Comparison of ENCODE assay signal across 11 cellular contexts in genomic region chr7:30796105-30796869, GRCh38. TPM values are rescaled to one million over a fixed set of nuclear protein-coding genes. Genes with fewer than 3 reads are reported as not detected.
DNase-seq lines count a peak whose midpoint lies in the region; ATAC-seq and FAIRE-seq lines count a peak whose summit lies in the region.
"Had no signal": no experiment of that assay in that cellular context is flagged by ENCODE, and none has a peak within 500 bp of the region (broad histone marks: within the 10 kb centered on the region; RNA-seq: fewer than 3 reads in every experiment).

No MANE protein-coding gene starts in this region.

- ATAC-seq in GM18519 (IDR thresholded peaks at IDR 0.05; ENCODE audit: low FRiP score, unreplicated experiment), result no peak
- ATAC-seq in natural killer cell treated with Interleukin-12 subunit alpha and Interleukin-12 subunit beta and Interleukin-15 and Interleukin-18, amount 100 ng/mL, for 72 hours, result no peak

- peak overlapping the region in 1 of 2 donors; percentile 60 for H3K27ac Mint-ChIP-seq in natural killer cell treated with Interleukin-12 subunit alpha and Interleukin-12 subunit beta and Interleukin-15 and Interleukin-18, amount 100 ng/mL, for 72 hours
- H3K27ac Mint-ChIP-seq: GM23338 had no signal

- DNase-seq in GM19239 (ENCODE audit: insufficient read length, low spot score), result peak; percentile 24
- peak; percentile 31 for DNase-seq in astrocyte of the hippocampus (ENCODE audit: low read depth, low spot score)
- no peak for DNase-seq in NCI-H2107 treated with DMSO at 0.1 percent for 48 hours (lab: John Stamatoyannopoulos, UW; ENCODE audit: unreplicated experiment)
- DNase-seq in effector CD8-positive, alpha-beta T cell (lab: John Stamatoyannopoulos, UW), result no peak
- no peak for DNase-seq in natural killer cell treated with Interleukin-12 subunit alpha and Interleukin-12 subunit beta and Interleukin-15 and Interleukin-18, amount 100 ng/mL, for 72 hours (ENCODE audit: low spot score)
- DNase-seq: NK-92 treated with Interleukin-12 subunit alpha and Interleukin-12 subunit beta, amount 100 ng/mL, for 24 hours; ovary had no signal

- H3K36me3 ChIP-seq in BLaER1, result peaks cover 3% of the 10 kb centered on the region
- peaks cover 4% of the 10 kb centered on the region for H3K36me3 ChIP-seq in muscle layer of colon (ENCODE audit: insufficient read depth, low read length)
- H3K36me3 ChIP-seq: ovary had no signal

- H4K20me1 ChIP-seq in BLaER1, result peaks cover 14% of the 10 kb centered on the region

- no peaks in the 10 kb centered on the region for H3K9me3 Mint-ChIP-seq in natural killer cell treated with Interleukin-12 subunit alpha and Interleukin-12 subunit beta and Interleukin-15 and Interleukin-18, amount 100 ng/mL, for 72 hours
- H3K9me3 Mint-ChIP-seq: GM23338 had no signal

- no peak overlapping the region for H3K9ac ChIP-seq in BLaER1
- no peak overlapping the region for H3K9ac ChIP-seq in muscle layer of colon (ENCODE audit: low read length)

- FAIRE-seq in GM19239 (lab: Jason Lieb, UNC), result peak; percentile 84

- H3K4me1 Mint-ChIP-seq in natural killer cell treated with Interleukin-12 subunit alpha and Interleukin-12 subunit beta and Interleukin-15 and Interleukin-18, amount 100 ng/mL, for 72 hours (ENCODE audit: low read depth in 2 of 2), result peaks cover 0 to 5% of the 10 kb centered on the region in 2 donors

- H3K4me2 ChIP-seq in BLaER1, result peak overlapping the region; percentile 63
- H3K4me2 ChIP-seq: GM23338 had no signal

- H3K27me3 Mint-ChIP-seq in natural killer cell treated with Interleukin-12 subunit alpha and Interleukin-12 subunit beta and Interleukin-15 and Interleukin-18, amount 100 ng/mL, for 72 hours, result no peaks in the 10 kb centered on the region

- no peak overlapping the region for H3K4me3 Mint-ChIP-seq in natural killer cell treated with Interleukin-12 subunit alpha and Interleukin-12 subunit beta and Interleukin-15 and Interleukin-18, amount 100 ng/mL, for 72 hours
- H3K4me3 Mint-ChIP-seq: GM23338 had no signal

- H3K4me1 ChIP-seq in BLaER1 (peaks cover 70% of the 10 kb centered on the region), muscle layer of colon (ENCODE audit: insufficient read depth, low read length) (peaks cover 59% of the 10 kb centered on the region)

- H3K9me3 ChIP-seq in BLaER1, result no peaks in the 10 kb centered on the region
- H3K9me3 ChIP-seq in muscle layer of colon (ENCODE audit: low read length), result no peaks in the 10 kb centered on the region
- H3K9me3 ChIP-seq: ovary had no signal

- H3K4me3 ChIP-seq in BLaER1 (no peak overlapping the region), muscle layer of colon (ENCODE audit: low read depth in 1 of 2, low read length in 2 of 2) (no peak overlapping the region)
- H3K4me3 ChIP-seq: GM23338, ovary had no signal

- H3K27ac ChIP-seq in BLaER1 (no peak overlapping the region), muscle layer of colon (ENCODE audit: low read depth, low read length) (peak overlapping the region; percentile 59)

- H3K36me3 Mint-ChIP-seq in natural killer cell treated with Interleukin-12 subunit alpha and Interleukin-12 subunit beta and Interleukin-15 and Interleukin-18, amount 100 ng/mL, for 72 hours, result no peaks in the 10 kb centered on the region

- H3K27me3 ChIP-seq in BLaER1 (no peaks in the 10 kb centered on the region), muscle layer of colon (ENCODE audit: control insufficient read depth in 1 of 2, insufficient read depth in 2 of 2, low read length in 2 of 2) (no peaks in the 10 kb centered on the region)
- H3K27me3 ChIP-seq: ovary had no signal

RNA-seq across cellular contexts. Expression of gene MINDY4, which starts 25.1 kb away (rescaled TPM):
- total RNA-seq in natural killer cell treated with Interleukin-12 subunit alpha and Interleukin-12 subunit beta and Interleukin-15 and Interleukin-18, amount 100 ng/mL, for 72 hours, result 1 to 10 TPM in 1 of 2 donors, under 1 TPM in 1; 0.93 to 2.5 TPM

RNA-seq across cellular contexts. Expression of gene INMT, which starts 44.4 kb away (rescaled TPM):
- total RNA-seq in natural killer cell treated with Interleukin-12 subunit alpha and Interleukin-12 subunit beta and Interleukin-15 and Interleukin-18, amount 100 ng/mL, for 72 hours, result under 1 TPM in 1 of 2 donors, not detected in 1; 0.33 TPM

Comparison
In these comparisons a context has a peak if more than half of its experiments do, and no peak if none do; other contexts are left out.
1. DNase-seq: peak in GM19239 (single experiment) and astrocyte of the hippocampus (single experiment); none in NCI-H2107 treated with DMSO at 0.1 percent for 48 hours (single experiment), effector CD8-positive, alpha-beta T cell (single experiment) and natural killer cell treated with Interleukin-12 subunit alpha and Interleukin-12 subunit beta and Interleukin-15 and Interleukin-18, amount 100 ng/mL, for 72 hours (single experiment).